1 cellular context compared by ENCODE assay signal in the genomic region with DNA sequence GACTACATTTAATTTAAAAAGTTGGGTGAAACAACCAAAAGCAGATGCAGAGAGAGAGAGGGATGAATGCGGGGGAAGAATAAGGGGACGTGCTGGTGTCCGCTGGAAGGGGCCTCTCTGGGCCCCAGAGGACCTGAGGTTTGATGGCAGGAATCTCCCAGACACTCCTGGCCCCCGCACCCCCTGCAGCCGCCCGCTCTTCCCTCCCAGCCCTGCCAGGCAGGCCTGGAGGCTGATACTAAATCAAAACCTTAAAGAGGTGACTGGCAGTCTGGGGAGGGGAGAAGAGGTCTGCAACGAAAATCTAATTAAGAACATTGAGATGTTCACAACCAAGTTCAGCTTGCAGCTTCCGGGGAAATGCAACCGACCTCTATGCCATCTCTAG.
TF ChIP-seq lines count a peak whose summit lies in the region.

No MANE protein-coding gene starts in this region.

TF ChIP-seq in GM23338, 12 proteins besides CTCF, POLR2A, EP300 and RAD21:
- TF ChIP-seq ETS1 (IDR thresholded peaks at IDR 0.05) (no peak), ZNF331 (CRISPR knock-in tag; IDR thresholded peaks at IDR 0.05; ENCODE audit: low read depth) (no peak), ZNF462 (CRISPR knock-in tag; IDR thresholded peaks at IDR 0.05) (no peak), NANOG (IDR thresholded peaks at IDR 0.05; ENCODE audit: borderline replicate concordance) (no peak), STAT1 (IDR thresholded peaks at IDR 0.05; ENCODE audit: unreplicated experiment) (no peak), ZNF114 (CRISPR knock-in tag; IDR thresholded peaks at IDR 0.05) (no peak)
- TF ChIP-seq, protein P1, sequence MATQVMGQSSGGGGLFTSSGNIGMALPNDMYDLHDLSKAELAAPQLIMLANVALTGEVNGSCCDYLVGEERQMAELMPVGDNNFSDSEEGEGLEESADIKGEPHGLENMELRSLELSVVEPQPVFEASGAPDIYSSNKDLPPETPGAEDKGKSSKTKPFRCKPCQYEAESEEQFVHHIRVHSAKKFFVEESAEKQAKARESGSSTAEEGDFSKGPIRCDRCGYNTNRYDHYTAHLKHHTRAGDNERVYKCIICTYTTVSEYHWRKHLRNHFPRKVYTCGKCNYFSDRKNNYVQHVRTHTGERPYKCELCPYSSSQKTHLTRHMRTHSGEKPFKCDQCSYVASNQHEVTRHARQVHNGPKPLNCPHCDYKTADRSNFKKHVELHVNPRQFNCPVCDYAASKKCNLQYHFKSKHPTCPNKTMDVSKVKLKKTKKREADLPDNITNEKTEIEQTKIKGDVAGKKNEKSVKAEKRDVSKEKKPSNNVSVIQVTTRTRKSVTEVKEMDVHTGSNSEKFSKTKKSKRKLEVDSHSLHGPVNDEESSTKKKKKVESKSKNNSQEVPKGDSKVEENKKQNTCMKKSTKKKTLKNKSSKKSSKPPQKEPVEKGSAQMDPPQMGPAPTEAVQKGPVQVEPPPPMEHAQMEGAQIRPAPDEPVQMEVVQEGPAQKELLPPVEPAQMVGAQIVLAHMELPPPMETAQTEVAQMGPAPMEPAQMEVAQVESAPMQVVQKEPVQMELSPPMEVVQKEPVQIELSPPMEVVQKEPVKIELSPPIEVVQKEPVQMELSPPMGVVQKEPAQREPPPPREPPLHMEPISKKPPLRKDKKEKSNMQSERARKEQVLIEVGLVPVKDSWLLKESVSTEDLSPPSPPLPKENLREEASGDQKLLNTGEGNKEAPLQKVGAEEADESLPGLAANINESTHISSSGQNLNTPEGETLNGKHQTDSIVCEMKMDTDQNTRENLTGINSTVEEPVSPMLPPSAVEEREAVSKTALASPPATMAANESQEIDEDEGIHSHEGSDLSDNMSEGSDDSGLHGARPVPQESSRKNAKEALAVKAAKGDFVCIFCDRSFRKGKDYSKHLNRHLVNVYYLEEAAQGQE (IDR thresholded peaks at IDR 0.05; ENCODE audit: unreplicated experiment) = no peak
